ENCODE assay signal across 27 cellular contexts in the genomic region with DNA sequence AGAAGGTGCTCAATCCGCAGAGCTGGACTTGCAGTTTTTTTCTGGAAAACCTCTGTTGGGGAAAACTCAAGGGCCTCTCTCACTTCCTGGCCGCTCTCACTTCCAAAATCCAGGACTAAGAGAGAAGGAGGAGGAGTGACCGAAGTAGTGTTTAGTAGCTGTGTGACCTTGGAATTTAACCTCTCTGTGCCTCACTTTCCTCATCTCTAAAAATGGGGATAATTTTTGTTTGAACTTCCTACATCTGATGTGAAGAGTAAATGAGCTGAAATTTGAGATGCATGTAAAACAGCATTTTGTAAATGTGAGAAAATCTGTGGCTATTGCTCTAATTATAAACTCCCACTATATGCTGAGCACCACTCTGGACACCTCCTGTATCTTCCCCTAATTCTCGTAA. TPM values are rescaled to one million over a fixed set of nuclear protein-coding genes. Genes with fewer than 3 reads are reported as not detected.
"Had no signal": no experiment of that assay in that cellular context is flagged by ENCODE, and none has a peak within 500 bp of the region (broad histone marks: within the 10 kb centered on the region; RNA-seq: fewer than 3 reads in every experiment).

No MANE protein-coding gene starts in this region.

- DNase-seq: dermis blood vessel endothelial cell; effector CD8-positive, alpha-beta T cell; effector memory CD8-positive, alpha-beta T cell; endodermal cell; erythroblast; esophagus squamous epithelium; heart left ventricle; hypothalamus; immature natural killer cell; islet precursor cell; left cardiac atrium; left lung; left ventricle myocardium superior; lower lobe of right lung; mesenchymal stem cell; mucosa of descending colon; naive B cell had no signal

- H3K9me3 Mint-ChIP-seq: effector memory CD8-positive, alpha-beta T cell; mesothelial cell of epicardium had no signal

- FAIRE-seq: colon, endometrium, frontal cortex had no signal

- H3K27ac ChIP-seq: coronary artery, epithelial cell of prostate, esophagus squamous epithelium, gastroesophageal sphincter, heart left ventricle, hepatocyte, left lung, lower lobe of right lung had no signal

- H3K79me2 ChIP-seq: hepatocyte had no signal

- H3K9me3 ChIP-seq: esophagus squamous epithelium, gastroesophageal sphincter, heart left ventricle, left lung, lower lobe of right lung, mucosa of descending colon had no signal

- H3K4me3 Mint-ChIP-seq: effector memory CD8-positive, alpha-beta T cell; endodermal cell; immature natural killer cell; mesothelial cell of epicardium had no signal

- H3K4me3 ChIP-seq: coronary artery, esophagus squamous epithelium, gastroesophageal sphincter, heart left ventricle, hepatocyte, left lung, lower lobe of right lung, mucosa of descending colon had no signal

- H3K4me1 Mint-ChIP-seq: immature natural killer cell had no signal

- H3K4me2 ChIP-seq: hepatocyte had no signal

- H2AFZ ChIP-seq: hepatocyte had no signal

- H3K36me3 ChIP-seq: esophagus squamous epithelium, gastroesophageal sphincter, heart left ventricle, left lung, lower lobe of right lung had no signal

- H3K27ac Mint-ChIP-seq: effector memory CD8-positive, alpha-beta T cell; endodermal cell; immature natural killer cell; mesothelial cell of epicardium; naive B cell had no signal

- ATAC-seq: effector memory CD8-positive, alpha-beta T cell; esophagus mucosa; gastroesophageal sphincter; heart left ventricle; left cardiac atrium; left lung; left ventricle myocardium superior; lower lobe of right lung; mucosa of descending colon had no signal

- H3K4me1 ChIP-seq: left lung, lower lobe of right lung had no signal

RNA-seq across cellular contexts. Expression of a gene that starts 5.1 kb away (rescaled TPM):
- total RNA-seq: dermis blood vessel endothelial cell, lung microvascular endothelial cell had no signal
